8 cellular contexts compared by ENCODE assay signal in the genomic region with DNA sequence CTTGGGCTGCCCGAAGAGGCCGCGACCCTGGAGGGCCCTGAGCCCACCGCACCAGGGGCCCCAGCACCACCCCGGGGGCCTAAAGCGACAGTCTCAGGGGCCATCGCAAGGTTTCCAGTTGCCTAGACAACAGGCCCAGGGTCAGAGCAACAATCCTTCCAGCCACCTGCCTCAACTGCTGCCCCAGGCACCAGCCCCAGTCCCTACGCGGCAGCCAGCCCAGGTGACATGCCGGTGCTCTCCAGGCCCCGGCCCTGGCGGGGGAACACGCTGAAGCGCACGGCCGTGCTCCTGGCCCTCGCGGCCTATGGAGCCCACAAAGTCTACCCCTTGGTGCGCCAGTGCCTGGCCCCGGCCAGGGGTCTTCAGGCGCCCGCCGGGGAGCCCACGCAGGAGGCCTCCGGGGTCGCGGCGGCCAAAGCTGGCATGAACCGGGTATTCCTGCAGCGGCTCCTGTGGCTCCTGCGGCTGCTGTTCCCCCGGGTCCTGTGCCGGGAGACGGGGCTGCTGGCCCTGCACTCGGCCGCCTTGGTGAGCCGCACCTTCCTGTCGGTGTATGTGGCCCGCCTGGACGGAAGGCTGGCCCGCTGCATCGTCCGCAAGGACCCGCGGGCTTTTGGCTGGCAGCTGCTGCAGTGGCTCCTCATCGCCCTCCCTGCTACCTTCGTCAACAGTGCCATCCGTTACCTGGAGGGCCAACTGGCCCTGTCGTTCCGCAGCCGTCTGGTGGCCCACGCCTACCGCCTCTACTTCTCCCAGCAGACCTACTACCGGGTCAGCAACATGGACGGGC. TPM values are rescaled to one million over a fixed set of nuclear protein-coding genes. Genes with fewer than 3 reads are reported as not detected.
DNase-seq lines count a peak whose midpoint lies in the region; ATAC-seq and TF ChIP-seq lines count a peak whose summit lies in the region.

No MANE protein-coding gene starts in this region.

- intact Hi-C loops in left ventricle myocardium inferior (cut with micrococcal nuclease) (no loop called here), Right ventricle myocardium superior (cut with DNase I) (no loop called here)

- H3K27me3 ChIP-seq in left ventricle myocardium inferior (ENCODE audit: low read depth) = no peaks in the 10 kb centered on the region
- no peaks in the 10 kb centered on the region for H3K27me3 ChIP-seq in OCI-LY3 (ENCODE audit: low read depth, low read length)
- no peaks in the 10 kb centered on the region for H3K27me3 ChIP-seq in endodermal cell (ENCODE audit: control insufficient read depth, insufficient read depth, low read length, poor library complexity, severe bottlenecking)
- H3K27me3 ChIP-seq in trophoblast cell (ENCODE audit: insufficient read depth, low read length) = no peaks in the 10 kb centered on the region

- H2AK5ac ChIP-seq in trophoblast cell (ENCODE audit: low read length) = peak overlapping the region; percentile 89

- ATAC-seq in Right ventricle myocardium superior (ENCODE audit: poor library complexity) = no peak
- ATAC-seq in GM21786 (IDR thresholded peaks at IDR 0.05; ENCODE audit: unreplicated experiment) = no peak
- ATAC-seq in GM18498 (IDR thresholded peaks at IDR 0.05; ENCODE audit: unreplicated experiment) = no peak

- H3K9ac ChIP-seq in OCI-LY3 (ENCODE audit: low read length) (peak overlapping the region; percentile 88), endodermal cell (ENCODE audit: extremely low read depth, low read length, poor library complexity, severe bottlenecking) (peak overlapping the region; percentile 30), trophoblast cell (ENCODE audit: low read length) (no peak overlapping the region)

- peaks cover 68% of the 10 kb centered on the region for H3K4me1 ChIP-seq in left ventricle myocardium inferior
- peaks cover 40% of the 10 kb centered on the region for H3K4me1 ChIP-seq in OCI-LY3 (ENCODE audit: low read length)
- H3K4me1 ChIP-seq in endodermal cell (ENCODE audit: control insufficient read depth, insufficient read depth, low read length) = peaks cover 8% of the 10 kb centered on the region
- H3K4me1 ChIP-seq in trophoblast cell (ENCODE audit: control insufficient read depth in 1 of 2, insufficient read depth in 2 of 2, low read length in 2 of 2) = peaks cover 31% of the 10 kb centered on the region in 2 experiments

- H3K18ac ChIP-seq in trophoblast cell (ENCODE audit: low read length) = peak overlapping the region; percentile 68

- H4K91ac ChIP-seq in trophoblast cell (ENCODE audit: low read depth, low read length) = peak overlapping the region; percentile 84

- H4K12ac ChIP-seq in trophoblast cell (ENCODE audit: low read depth, low read length) = peak overlapping the region; percentile 60

- no peak for DNase-seq in left ventricle myocardium inferior
- no peak for DNase-seq in Right ventricle myocardium superior
- DNase-seq in endodermal cell = peak; percentile 65
- DNase-seq in trophoblast cell = peak; percentile 37 to 54
- DNase-seq in SW 1271 (lab: John Stamatoyannopoulos, UW) = no peak

- peak overlapping the region; percentile 97 for H3K4me2 ChIP-seq in OCI-LY3 (ENCODE audit: low read length)
- H3K4me2 ChIP-seq in trophoblast cell (ENCODE audit: low read length) = peak overlapping the region; percentile 62

- peak overlapping the region; percentile 81 for H3K4me3 ChIP-seq in left ventricle myocardium inferior
- peak overlapping the region; percentile 98 for H3K4me3 ChIP-seq in OCI-LY3 (ENCODE audit: low read length)
- H3K4me3 ChIP-seq in endodermal cell (ENCODE audit: low read length) = no peak overlapping the region
- H3K4me3 ChIP-seq in trophoblast cell (ENCODE audit: low read depth, low read length) = peak overlapping the region; percentile 57

- peaks cover 13% of the 10 kb centered on the region for H3K36me3 ChIP-seq in left ventricle myocardium inferior
- peaks cover 25% of the 10 kb centered on the region for H3K36me3 ChIP-seq in OCI-LY3 (replicated peaks; ENCODE audit: low read depth, low read length)
- peaks cover 13% of the 10 kb centered on the region for H3K36me3 ChIP-seq in endodermal cell (ENCODE audit: control insufficient read depth, insufficient read depth, low read length)
- peaks cover 6 to 11% of the 10 kb centered on the region in 2 experiments for H3K36me3 ChIP-seq in trophoblast cell (ENCODE audit: control insufficient read depth in 1 of 2, insufficient read depth in 2 of 2, low read length in 2 of 2)

- H2BK120ac ChIP-seq in trophoblast cell (ENCODE audit: insufficient read depth, low read length, poor library complexity) = peak overlapping the region; percentile 78

- H3K36me3 Mint-ChIP-seq in endodermal cell (ENCODE audit: low read depth) = peaks cover 22% of the 10 kb centered on the region

- peaks cover 63% of the 10 kb centered on the region for H3K9me3 Mint-ChIP-seq in endodermal cell

- H3K27ac ChIP-seq in left ventricle myocardium inferior (replicated peaks) (peak overlapping the region; percentile 93), OCI-LY3 (ENCODE audit: low read length) (peak overlapping the region; percentile 79), endodermal cell (ENCODE audit: low read depth, low read length) (peak overlapping the region; percentile 92), trophoblast cell (ENCODE audit: low read depth, low read length) (peak overlapping the region; percentile 88)

- peaks cover 37% of the 10 kb centered on the region for H3K79me1 ChIP-seq in trophoblast cell (ENCODE audit: low read length)

- H4K20me1 ChIP-seq in OCI-LY3 (ENCODE audit: insufficient read depth, low read length) = peaks cover 13% of the 10 kb centered on the region

- H3K4me1 Mint-ChIP-seq in endodermal cell = peaks cover 15% of the 10 kb centered on the region

- peak overlapping the region; percentile 77 for H3K4me3 Mint-ChIP-seq in endodermal cell

- TF ChIP-seq CTCF in left ventricle myocardium inferior (IDR thresholded peaks at IDR 0.05; ENCODE audit: borderline replicate concordance) (no peak), OCI-LY3 (IDR thresholded peaks at IDR 0.05; ENCODE audit: low read depth, low read length) (no peak), endodermal cell (conservative IDR thresholded peaks at IDR 0.05) (no peak)

- peak overlapping the region; percentile 61 for H4K8ac ChIP-seq in trophoblast cell (ENCODE audit: low read depth, low read length)

- no peak overlapping the region for H3K27ac Mint-ChIP-seq in endodermal cell

- H2BK12ac ChIP-seq in trophoblast cell (ENCODE audit: low read length) = peak overlapping the region; percentile 61

- peaks cover 55% of the 10 kb centered on the region for H3K79me2 ChIP-seq in OCI-LY3 (ENCODE audit: low read length)
- peaks cover 14% of the 10 kb centered on the region for H3K79me2 ChIP-seq in trophoblast cell (ENCODE audit: control insufficient read depth, insufficient read depth, low read length, poor library complexity)

- H2AFZ ChIP-seq in OCI-LY3 (ENCODE audit: low read depth, low read length) (no peak overlapping the region), trophoblast cell (ENCODE audit: insufficient read depth, low read length, poor library complexity) (no peak overlapping the region)

- H3K9me3 ChIP-seq in left ventricle myocardium inferior (replicated peaks) = no peaks in the 10 kb centered on the region
- no peaks in the 10 kb centered on the region for H3K9me3 ChIP-seq in OCI-LY3 (ENCODE audit: insufficient read depth, low read length)
- H3K9me3 ChIP-seq in endodermal cell (ENCODE audit: control insufficient read depth, low read length) = no peaks in the 10 kb centered on the region
- no peaks in the 10 kb centered on the region for H3K9me3 ChIP-seq in trophoblast cell (ENCODE audit: insufficient read depth, low read depth, low read length)

- H3K14ac ChIP-seq in trophoblast cell (ENCODE audit: low read length) = peak overlapping the region; percentile 23

- WGBS in endodermal cell (ENCODE audit: insufficient coverage in 1 of 2, insufficient read length in 1 of 2), 2 experiments = 82 to 100% methylated on average over 4 to 54 of the region's 55 CpGs
- WGBS in trophoblast cell (ENCODE audit: extremely low coverage, insufficient coverage, insufficient read length) = no CpG with 5 or more reads among the region's 55 CpGs

- H3K27me3 Mint-ChIP-seq in endodermal cell (ENCODE audit: insufficient read depth) = no peaks in the 10 kb centered on the region

- no peak overlapping the region for H3K23ac ChIP-seq in trophoblast cell (ENCODE audit: low read length)

- H2BK5ac ChIP-seq in trophoblast cell (ENCODE audit: low read depth, low read length, poor library complexity) = peak overlapping the region; percentile 75

- peak overlapping the region; percentile 23 for H3K4ac ChIP-seq in trophoblast cell (ENCODE audit: low read depth, low read length)

RNA-seq across cellular contexts. Expression of gene ABCD1, which starts 0.6 kb away (rescaled TPM):
- total RNA-seq in left ventricle myocardium inferior (16.0 TPM), Right ventricle myocardium superior (14.7 TPM), endodermal cell (10 to 100 TPM; 17.9 to 18.2 TPM)
- polyA plus RNA-seq in endodermal cell (2013, experiment 1 of 2) = 12.6 TPM
- 15.8 TPM for polyA plus RNA-seq in endodermal cell (2013, experiment 2 of 2)
- 21.5 and 22.9 TPM in 2 replicates for polyA plus RNA-seq in trophoblast cell (2013)

RNA-seq across cellular contexts. Expression of gene BCAP31, which starts 1.0 kb away (rescaled TPM):
- total RNA-seq in left ventricle myocardium inferior (80.8 TPM), Right ventricle myocardium superior (86.4 TPM), endodermal cell (100 to 1,000 TPM; 192 to 206 TPM)
- polyA plus RNA-seq in endodermal cell (2013, experiment 1 of 2) = 116 TPM
- polyA plus RNA-seq in endodermal cell (2013, experiment 2 of 2) = 113 TPM
- polyA plus RNA-seq in trophoblast cell (2013) = 133 and 142 TPM in 2 replicates

RNA-seq across cellular contexts. Expression of gene SLC6A8, which starts 37.5 kb away (rescaled TPM):
- 229 TPM for total RNA-seq in left ventricle myocardium inferior
- 192 TPM for total RNA-seq in Right ventricle myocardium superior
- total RNA-seq in endodermal cell = 100 to 1,000 TPM in 1 of 2 donors, 10 to 100 TPM in 1; 57.6 to 121 TPM
- polyA plus RNA-seq in endodermal cell (2013, experiment 1 of 2) = 144 TPM
- polyA plus RNA-seq in endodermal cell (2013, experiment 2 of 2) = 117 TPM
- 39.7 and 43.0 TPM in 2 replicates for polyA plus RNA-seq in trophoblast cell (2013)

RNA-seq across cellular contexts. Expression of gene PLXNB3, which starts 38.8 kb away (rescaled TPM):
- total RNA-seq in left ventricle myocardium inferior (2.9 TPM), Right ventricle myocardium superior (1.5 TPM), endodermal cell (1 to 10 TPM; 1.1 TPM)
- polyA plus RNA-seq in endodermal cell (2013, experiment 1 of 2) = 4.5 TPM
- polyA plus RNA-seq in endodermal cell (2013, experiment 2 of 2) = 2.6 TPM
- 0.23 and 0.33 TPM in 2 replicates for polyA plus RNA-seq in trophoblast cell (2013)

RNA-seq across cellular contexts. Expression of gene PNCK, which starts 51.6 kb away (rescaled TPM):
- total RNA-seq in left ventricle myocardium inferior (6.1 TPM), Right ventricle myocardium superior (8.1 TPM), endodermal cell (10 to 100 TPM in 1 of 2 donors, 1 to 10 TPM in 1; 2.8 to 12.9 TPM)
- 11.1 TPM for polyA plus RNA-seq in endodermal cell (2013, experiment 1 of 2)
- polyA plus RNA-seq in endodermal cell (2013, experiment 2 of 2) = 9.0 TPM
- 1.7 and 1.9 TPM in 2 replicates for polyA plus RNA-seq in trophoblast cell (2013)

Comparison
In these comparisons a context has a peak if more than half of its experiments do, and no peak if none do; other contexts are left out.
1. DNase-seq: peak in endodermal cell (single experiment) and trophoblast cell (2 of 2); none in left ventricle myocardium inferior (single experiment), Right ventricle myocardium superior (single experiment) and SW 1271 (0 of 2).
2. Peak in every context shown above with its lines, with median percentiles within 50 percentile points of each other: H3K27ac ChIP-seq.